In the genomic region with DNA sequence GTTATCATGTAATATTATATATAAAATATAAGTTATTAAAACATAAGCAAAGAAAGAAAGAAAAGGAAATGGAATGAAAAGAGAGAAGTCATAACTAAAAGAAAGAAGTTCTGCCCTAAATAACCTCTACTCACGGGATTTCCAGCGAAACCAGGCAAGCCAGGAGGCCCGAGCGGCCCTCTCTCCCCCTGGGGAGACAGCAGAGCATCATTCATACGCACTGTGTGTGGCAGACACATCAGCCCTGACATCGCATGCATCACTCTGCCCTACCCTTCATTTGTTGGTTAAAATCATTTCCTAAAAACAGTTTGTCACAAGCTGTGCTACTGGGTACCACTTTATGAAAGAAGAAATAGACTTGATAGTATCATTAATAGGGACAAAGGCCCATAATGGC, we compare ENCODE assay signal across 32 cellular contexts.
"Had no signal": no experiment of that assay in that cellular context is flagged by ENCODE, and none has a peak within 500 bp of the region (broad histone marks: within the 10 kb centered on the region; RNA-seq: fewer than 3 reads in every experiment).

No MANE protein-coding gene starts in this region.

- H3K4me1 Mint-ChIP-seq: activated CD4-positive, alpha-beta T cell treated with anti-CD3 and anti-CD28 coated beads for 36 hours; activated CD4-positive, alpha-beta T cell treated with anti-CD3 and anti-CD28 coated beads, Interleukin-2, amount 10 ng/mL, durations not matched to agents 24 days and 14 days; activated naive CD4-positive, alpha-beta T cell treated with anti-CD3 and anti-CD28 coated beads, Interleukin-2, amount 50 U/mL, for 24 hours; activated naive CD8-positive, alpha-beta T cell treated with anti-CD3 and anti-CD28 coated beads for 36 hours; activated naive CD8-positive, alpha-beta T cell treated with anti-CD3 and anti-CD28 coated beads, Interleukin-2, amount 50 U/mL, for 24 hours; activated T-helper 17 cell treated with anti-CD3 and anti-CD28 coated beads, Interleukin-2, amount 50 U/mL, for 72 hours; central memory CD8-positive, alpha-beta T cell; T-helper 17 cell had no signal

- H3K27ac Mint-ChIP-seq: activated CD4-positive, alpha-beta memory T cell treated with anti-CD3 and anti-CD28 coated beads for 36 hours; activated CD4-positive, alpha-beta T cell treated with anti-CD3 and anti-CD28 coated beads for 36 hours; activated CD4-positive, alpha-beta T cell treated with anti-CD3 and anti-CD28 coated beads, Interleukin-2, amount 10 ng/mL, durations not matched to agents 24 days and 14 days; activated CD8-positive, alpha-beta T cell treated with anti-CD3 and anti-CD28 coated beads, Interleukin-2, amount 10 ng/mL, durations not matched to agents 7 days and 5 days; activated naive CD4-positive, alpha-beta T cell treated with anti-CD3 and anti-CD28 coated beads for 36 hours; activated naive CD4-positive, alpha-beta T cell treated with anti-CD3 and anti-CD28 coated beads, Interleukin-2, amount 50 U/mL, for 24 hours; activated naive CD8-positive, alpha-beta T cell treated with anti-CD3 and anti-CD28 coated beads for 36 hours; activated naive CD8-positive, alpha-beta T cell treated with anti-CD3 and anti-CD28 coated beads, Interleukin-2, amount 50 U/mL, for 24 hours; activated T-helper 17 cell treated with anti-CD3 and anti-CD28 coated beads, Interleukin-2, amount 50 U/mL, for 72 hours; dendritic cell treated with granulocyte-macrophage colony-stimulating factor and Interleukin-4, amounts not matched to agents 40 ng/mL and 50 ng/mL, for 4 days; endodermal cell; T-helper 17 cell; T-helper 2 cell treated with Interferon-gamma antibody and Interleukin-4, amounts not matched to agents 5 μg/mL and 100 μg/mL, for 36 hours had no signal

- H3K36me3 Mint-ChIP-seq: activated CD4-positive, alpha-beta memory T cell treated with anti-CD3 and anti-CD28 coated beads for 36 hours; activated naive CD4-positive, alpha-beta T cell treated with anti-CD3 and anti-CD28 coated beads, Interleukin-2, amount 50 U/mL, for 24 hours; activated naive CD8-positive, alpha-beta T cell treated with anti-CD3 and anti-CD28 coated beads for 36 hours had no signal

- DNase-seq: activated CD4-positive, alpha-beta memory T cell treated with anti-CD3 and anti-CD28 coated beads for 36 hours; activated CD4-positive, alpha-beta T cell treated with anti-CD3 and anti-CD28 coated beads for 36 hours; activated CD4-positive, alpha-beta T cell treated with anti-CD3 and anti-CD28 coated beads, Interleukin-2, amount 10 ng/mL, durations not matched to agents 24 days and 14 days; activated CD4-positive, CD25-positive, alpha-beta regulatory T cell; activated CD4-positive, CD25-positive, alpha-beta regulatory T cell treated with anti-CD3 and anti-CD28 coated beads, Interleukin-2, amount 50 U/mL, for 72 hours; activated CD8-positive, alpha-beta T cell treated with anti-CD3 and anti-CD28 coated beads, Interleukin-2, amount 10 ng/mL, durations not matched to agents 7 days and 5 days; activated effector memory CD4-positive, alpha-beta T cell treated with Interleukin-2 at 50 U/mL for 16 hours; activated naive CD4-positive, alpha-beta T cell treated with anti-CD3 and anti-CD28 coated beads for 36 hours; activated naive CD8-positive, alpha-beta T cell treated with anti-CD3 and anti-CD28 coated beads for 36 hours; activated naive CD8-positive, alpha-beta T cell treated with anti-CD3 and anti-CD28 coated beads, Interleukin-2, amount 50 U/mL, for 24 hours; activated T-cell treated with anti-CD3 and anti-CD28 coated beads, Interleukin-2, amount 50 U/mL, for 4 hours; adrenal gland; amygdala; brain microvascular endothelial cell; dorsolateral prefrontal cortex; effector memory CD4-positive, alpha-beta T cell; endodermal cell; erythroblast; foreskin keratinocyte; gastrocnemius medialis; glutamatergic neuron; heart left ventricle; T-helper 1 cell; T-helper 17 cell; T1000 had no signal

- ATAC-seq: activated CD4-positive, alpha-beta T cell treated with anti-CD3 and anti-CD28 coated beads for 36 hours; activated CD8-positive, alpha-beta T cell treated with anti-CD3 and anti-CD28 coated beads, Interleukin-2, amount 10 ng/mL, durations not matched to agents 7 days and 5 days; activated naive CD8-positive, alpha-beta T cell treated with anti-CD3 and anti-CD28 coated beads, Interleukin-2, amount 50 U/mL, for 24 hours; activated T-cell treated with anti-CD3 and anti-CD28 coated beads, Interleukin-2, amount 50 U/mL, for 4 hours; activated T-helper 17 cell treated with anti-CD3 and anti-CD28 coated beads, Interleukin-2, amount 50 U/mL, for 72 hours; foreskin keratinocyte; gastrocnemius medialis; heart left ventricle; T-helper 17 cell had no signal

- H3K27me3 Mint-ChIP-seq: activated CD4-positive, alpha-beta T cell treated with anti-CD3 and anti-CD28 coated beads, Interleukin-2, amount 10 ng/mL, durations not matched to agents 24 days and 14 days; activated naive CD4-positive, alpha-beta T cell treated with anti-CD3 and anti-CD28 coated beads, Interleukin-2, amount 50 U/mL, for 24 hours; dendritic cell treated with granulocyte-macrophage colony-stimulating factor and Interleukin-4, amounts not matched to agents 40 ng/mL and 50 ng/mL, for 4 days had no signal

- H3K4me3 Mint-ChIP-seq: activated CD4-positive, alpha-beta memory T cell treated with anti-CD3 and anti-CD28 coated beads for 36 hours; activated CD4-positive, alpha-beta T cell treated with anti-CD3 and anti-CD28 coated beads for 36 hours; activated CD4-positive, alpha-beta T cell treated with anti-CD3 and anti-CD28 coated beads, Interleukin-2, amount 10 ng/mL, durations not matched to agents 24 days and 14 days; activated CD8-positive, alpha-beta T cell treated with anti-CD3 and anti-CD28 coated beads, Interleukin-2, amount 10 ng/mL, durations not matched to agents 7 days and 5 days; activated naive CD4-positive, alpha-beta T cell treated with anti-CD3 and anti-CD28 coated beads for 36 hours; activated naive CD4-positive, alpha-beta T cell treated with anti-CD3 and anti-CD28 coated beads, Interleukin-2, amount 50 U/mL, for 24 hours; activated naive CD8-positive, alpha-beta T cell treated with anti-CD3 and anti-CD28 coated beads for 36 hours; activated naive CD8-positive, alpha-beta T cell treated with anti-CD3 and anti-CD28 coated beads, Interleukin-2, amount 50 U/mL, for 24 hours; activated T-cell treated with anti-CD3 and anti-CD28 coated beads, Interleukin-2, amount 50 U/mL, for 4 hours; activated T-helper 17 cell treated with anti-CD3 and anti-CD28 coated beads, Interleukin-2, amount 50 U/mL, for 72 hours; central memory CD8-positive, alpha-beta T cell; dendritic cell treated with granulocyte-macrophage colony-stimulating factor and Interleukin-4, amounts not matched to agents 40 ng/mL and 50 ng/mL, for 4 days; endodermal cell; T-helper 17 cell; T-helper 2 cell treated with Interferon-gamma antibody and Interleukin-4, amounts not matched to agents 5 μg/mL and 100 μg/mL, for 36 hours had no signal

- FAIRE-seq: astrocyte, bronchial epithelial cell had no signal

- H3K9me3 Mint-ChIP-seq: activated CD4-positive, alpha-beta memory T cell treated with anti-CD3 and anti-CD28 coated beads for 36 hours; activated CD4-positive, alpha-beta T cell treated with anti-CD3 and anti-CD28 coated beads, Interleukin-2, amount 10 ng/mL, durations not matched to agents 24 days and 14 days; activated naive CD4-positive, alpha-beta T cell treated with anti-CD3 and anti-CD28 coated beads for 36 hours; activated naive CD4-positive, alpha-beta T cell treated with anti-CD3 and anti-CD28 coated beads, Interleukin-2, amount 50 U/mL, for 24 hours; activated naive CD8-positive, alpha-beta T cell treated with anti-CD3 and anti-CD28 coated beads for 36 hours; activated naive CD8-positive, alpha-beta T cell treated with anti-CD3 and anti-CD28 coated beads, Interleukin-2, amount 50 U/mL, for 24 hours; activated T-cell treated with anti-CD3 and anti-CD28 coated beads, Interleukin-2, amount 50 U/mL, for 4 hours; activated T-helper 17 cell treated with anti-CD3 and anti-CD28 coated beads, Interleukin-2, amount 50 U/mL, for 72 hours; central memory CD8-positive, alpha-beta T cell; dendritic cell treated with granulocyte-macrophage colony-stimulating factor and Interleukin-4, amounts not matched to agents 40 ng/mL and 50 ng/mL, for 4 days; endodermal cell; T-helper 2 cell treated with Interferon-gamma antibody and Interleukin-4, amounts not matched to agents 5 μg/mL and 100 μg/mL, for 36 hours had no signal
